In the genomic region with DNA sequence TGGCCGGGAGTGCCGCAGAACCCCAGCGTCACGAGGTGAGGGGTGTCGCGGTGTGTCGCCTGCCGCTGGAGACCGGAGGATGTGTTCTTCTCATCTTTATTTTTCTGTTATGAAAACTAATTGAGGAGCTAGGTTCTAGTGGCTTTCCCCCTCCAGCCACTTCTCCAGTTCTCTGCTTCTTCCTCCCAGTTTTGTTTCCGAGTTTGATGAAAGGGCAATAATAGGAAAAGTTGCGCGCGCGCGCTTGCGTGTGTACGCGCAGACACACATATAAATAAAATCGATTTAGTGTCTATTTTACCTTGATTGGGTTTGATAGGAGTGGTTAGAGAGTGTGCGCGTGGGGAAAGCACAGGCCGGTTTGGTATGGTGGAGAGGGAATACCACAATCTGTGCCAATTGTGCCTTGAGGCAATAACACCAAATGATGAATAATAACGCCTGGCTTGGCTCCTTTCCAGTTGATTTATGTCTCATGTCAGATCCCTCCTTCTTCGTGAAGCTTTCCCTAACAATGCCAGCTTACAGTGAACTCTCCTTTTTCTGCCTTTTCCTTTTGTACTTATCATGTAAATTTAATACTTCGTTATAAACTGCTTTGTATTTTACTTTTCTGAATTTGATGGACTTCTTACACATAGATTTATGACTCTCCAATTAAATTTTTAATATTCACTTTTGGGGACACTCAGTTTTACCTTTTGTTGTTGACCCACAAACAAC, we compare ENCODE assay signal across 8 cellular contexts. TPM values are rescaled to one million over a fixed set of nuclear protein-coding genes. Genes with fewer than 3 reads are reported as not detected.
DNase-seq lines count a peak whose midpoint lies in the region; ATAC-seq and TF ChIP-seq lines count a peak whose summit lies in the region.

No MANE protein-coding gene starts in this region.

- H3K4me3 ChIP-seq in CD8-positive, alpha-beta memory T cell (ENCODE audit: low read length): peak overlapping the region; percentile 93
- H3K4me3 ChIP-seq in HUES64 (ENCODE audit: low read length) (peak overlapping the region; percentile 89), right atrium auricular region (peak overlapping the region; percentile 80 to 92), sigmoid colon (peak overlapping the region; percentile 59 to 87 (median 82))

- H3K4me3 Mint-ChIP-seq in CD8-positive, alpha-beta memory T cell: peak overlapping the region; percentile 90 to 98 (median 97)
- peak overlapping the region; percentile 95 for H3K4me3 Mint-ChIP-seq in activated naive CD8-positive, alpha-beta T cell treated with anti-CD3 and anti-CD28 coated beads, Interleukin-2, amount 50 U/mL, for 24 hours

- no peak for TF ChIP-seq EP300 in sigmoid colon (IDR thresholded peaks at IDR 0.05)

- H3K27me3 ChIP-seq in CD8-positive, alpha-beta memory T cell (ENCODE audit: insufficient read depth, low read length, poor library complexity, severe bottlenecking): no peaks in the 10 kb centered on the region
- H3K27me3 ChIP-seq in HUES64 (ENCODE audit: insufficient read depth, low read length): peaks cover 29% of the 10 kb centered on the region
- no peaks in the 10 kb centered on the region for H3K27me3 ChIP-seq in right atrium auricular region
- H3K27me3 ChIP-seq in sigmoid colon: no peaks in the 10 kb centered on the region

- H3K9me3 Mint-ChIP-seq in CD8-positive, alpha-beta memory T cell: no peaks in the 10 kb centered on the region
- H3K9me3 Mint-ChIP-seq in activated naive CD8-positive, alpha-beta T cell treated with anti-CD3 and anti-CD28 coated beads, Interleukin-2, amount 50 U/mL, for 24 hours: no peaks in the 10 kb centered on the region

- H3K4me1 Mint-ChIP-seq in CD8-positive, alpha-beta memory T cell: peaks cover 57 to 60% (median 59%) of the 10 kb centered on the region in 3 donors
- peaks cover 57% of the 10 kb centered on the region for H3K4me1 Mint-ChIP-seq in activated naive CD8-positive, alpha-beta T cell treated with anti-CD3 and anti-CD28 coated beads, Interleukin-2, amount 50 U/mL, for 24 hours

- no peaks in the 10 kb centered on the region for H3K27me3 Mint-ChIP-seq in CD8-positive, alpha-beta memory T cell
- H3K27me3 Mint-ChIP-seq in activated naive CD8-positive, alpha-beta T cell treated with anti-CD3 and anti-CD28 coated beads, Interleukin-2, amount 50 U/mL, for 24 hours: no peaks in the 10 kb centered on the region

- H3K27ac Mint-ChIP-seq in CD8-positive, alpha-beta memory T cell: peak overlapping the region; percentile 78 to 95 (median 90)
- H3K27ac Mint-ChIP-seq in activated naive CD8-positive, alpha-beta T cell treated with anti-CD3 and anti-CD28 coated beads, Interleukin-2, amount 50 U/mL, for 24 hours: peak overlapping the region; percentile 70

- TF ChIP-seq CTCF in right atrium auricular region (IDR thresholded peaks at IDR 0.05): no peak
- no peak for TF ChIP-seq CTCF in sigmoid colon (IDR thresholded peaks at IDR 0.05)

- no peak for TF ChIP-seq POLR2A in sigmoid colon (IDR thresholded peaks at IDR 0.05)

- H3K4me1 ChIP-seq in CD8-positive, alpha-beta memory T cell (ENCODE audit: insufficient read depth, low read length): peaks cover 50% of the 10 kb centered on the region
- H3K4me1 ChIP-seq in HUES64 (ENCODE audit: insufficient read depth, low read length) (peaks cover 19% of the 10 kb centered on the region), right atrium auricular region (peaks cover 0 to 53% of the 10 kb centered on the region in 2 donors), sigmoid colon (peaks cover 0 to 54% (median 44%) of the 10 kb centered on the region in 4 donors)

- peak overlapping the region; percentile 95 for H3K27ac ChIP-seq in CD8-positive, alpha-beta memory T cell (ENCODE audit: low read depth, low read length)
- H3K27ac ChIP-seq in HUES64 (ENCODE audit: low read depth, low read length) (no peak overlapping the region; the same call in 1 of the 2 replicates), right atrium auricular region (peak overlapping the region; percentile 95 to 99), sigmoid colon (peak overlapping the region; percentile 96 to 98 (median 98))

- intact Hi-C loops in sigmoid colon (cut with DNase I): loop anchor here (2.0 to 5.0 kb wide), 4 partner anchors 121 to 525 kb away; partner anchors contain the start of gene SSR3

- H3K36me3 ChIP-seq in CD8-positive, alpha-beta memory T cell (ENCODE audit: insufficient read depth, low read length): peaks cover 22% of the 10 kb centered on the region
- H3K36me3 ChIP-seq in HUES64 (ENCODE audit: insufficient read depth, low read length) (peaks cover 28% of the 10 kb centered on the region), right atrium auricular region (peaks cover 14% of the 10 kb centered on the region), sigmoid colon (peaks cover 0 to 30% (median 3%) of the 10 kb centered on the region in 4 donors)

- peak overlapping the region; percentile 77 for H3K9ac ChIP-seq in HUES64 (ENCODE audit: low read depth, low read length)

- 2% methylated on average over 18 of the region's 25 CpGs for WGBS in HUES64
- WGBS in sigmoid colon, 2 donors: 2 to 3% methylated on average over 25 of the region's 25 CpGs

- H3K36me3 Mint-ChIP-seq in CD8-positive, alpha-beta memory T cell: peaks cover 10 to 53% (median 20%) of the 10 kb centered on the region in 3 donors
- peaks cover 34% of the 10 kb centered on the region for H3K36me3 Mint-ChIP-seq in activated naive CD8-positive, alpha-beta T cell treated with anti-CD3 and anti-CD28 coated beads, Interleukin-2, amount 50 U/mL, for 24 hours (ENCODE audit: low read depth)

- POLR2A ChIA-PET in CD8-positive, alpha-beta memory T cell (lab: Charles Lee): interaction anchor here (0.7 to 4.3 kb wide), 9 partner anchors 10 to 499 kb away, joined by 3 to 30 read pairs (median 7); partner anchors contain the start of genes CCNL1 and SSR3

- CTCF ChIA-PET in CD8-positive, alpha-beta memory T cell (lab: Charles Lee): interaction anchor here (0.7 to 5.5 kb wide), 17 partner anchors 10 to 485 kb away, joined by 3 to 43 read pairs (median 4); partner anchors contain the start of genes CCNL1 and SSR3

- no peak for ATAC-seq in activated naive CD8-positive, alpha-beta T cell treated with anti-CD3 and anti-CD28 coated beads, Interleukin-2, amount 50 U/mL, for 24 hours
- no peak for ATAC-seq in HG03432 (IDR thresholded peaks at IDR 0.05; ENCODE audit: unreplicated experiment)

- peak in 4 of 5 donors; percentile 20 to 58 (median 38) for DNase-seq in CD8-positive, alpha-beta memory T cell
- DNase-seq in RPMI7951 (ENCODE audit: low read depth): peak; percentile 96
- DNase-seq in activated naive CD8-positive, alpha-beta T cell treated with anti-CD3 and anti-CD28 coated beads, Interleukin-2, amount 50 U/mL, for 24 hours: peak; percentile 34
- DNase-seq in right atrium auricular region (ENCODE audit: low spot score): peak; percentile 66
- DNase-seq in sigmoid colon: peak; percentile 66
- no peak for DNase-seq in GDM1 (lab: John Stamatoyannopoulos, UW)

- no peaks in the 10 kb centered on the region for H3K9me3 ChIP-seq in CD8-positive, alpha-beta memory T cell (ENCODE audit: low read length)
- no peaks in the 10 kb centered on the region for H3K9me3 ChIP-seq in HUES64 (ENCODE audit: insufficient read depth, low read depth, low read length)
- no peaks in the 10 kb centered on the region for H3K9me3 ChIP-seq in right atrium auricular region
- no peaks in the 10 kb centered on the region for H3K9me3 ChIP-seq in sigmoid colon

RNA-seq across cellular contexts. Expression of gene TIPARP, which starts 1.5 kb away (rescaled TPM):
- 10 to 100 TPM; 36.0 to 37.0 TPM for total RNA-seq in CD8-positive, alpha-beta memory T cell
- 19.8 TPM for polyA plus RNA-seq in CD8-positive, alpha-beta memory T cell
- 4.8 TPM for polyA plus RNA-seq in HUES64 (2013, experiment 1 of 2)
- 6.3 TPM for polyA plus RNA-seq in HUES64 (2013, experiment 2 of 2)
- 115 and 155 TPM in 2 replicates for total RNA-seq in RPMI7951 (2014; rRNA removed; shearing (Covaris generic))
- 10 to 100 TPM; 39.9 to 47.2 TPM for total RNA-seq in right atrium auricular region
- total RNA-seq in sigmoid colon: 10 to 100 TPM; 25.3 to 42.8 (median 27.0) TPM
- polyA plus RNA-seq in sigmoid colon: 10 to 100 TPM; 12.2 to 26.6 (median 18.0) TPM
